In genomic region chr7:96331775-96332174, GRCh38 we compare ENCODE assay signal across 1 cellular context.
TF ChIP-seq lines count a peak whose summit lies in the region.

No MANE protein-coding gene starts in this region.

TF ChIP-seq in HepG2, 621 proteins besides CTCF, POLR2A, EP300 and RAD21 (continued from another document):
- TF ChIP-seq, protein P1, sequence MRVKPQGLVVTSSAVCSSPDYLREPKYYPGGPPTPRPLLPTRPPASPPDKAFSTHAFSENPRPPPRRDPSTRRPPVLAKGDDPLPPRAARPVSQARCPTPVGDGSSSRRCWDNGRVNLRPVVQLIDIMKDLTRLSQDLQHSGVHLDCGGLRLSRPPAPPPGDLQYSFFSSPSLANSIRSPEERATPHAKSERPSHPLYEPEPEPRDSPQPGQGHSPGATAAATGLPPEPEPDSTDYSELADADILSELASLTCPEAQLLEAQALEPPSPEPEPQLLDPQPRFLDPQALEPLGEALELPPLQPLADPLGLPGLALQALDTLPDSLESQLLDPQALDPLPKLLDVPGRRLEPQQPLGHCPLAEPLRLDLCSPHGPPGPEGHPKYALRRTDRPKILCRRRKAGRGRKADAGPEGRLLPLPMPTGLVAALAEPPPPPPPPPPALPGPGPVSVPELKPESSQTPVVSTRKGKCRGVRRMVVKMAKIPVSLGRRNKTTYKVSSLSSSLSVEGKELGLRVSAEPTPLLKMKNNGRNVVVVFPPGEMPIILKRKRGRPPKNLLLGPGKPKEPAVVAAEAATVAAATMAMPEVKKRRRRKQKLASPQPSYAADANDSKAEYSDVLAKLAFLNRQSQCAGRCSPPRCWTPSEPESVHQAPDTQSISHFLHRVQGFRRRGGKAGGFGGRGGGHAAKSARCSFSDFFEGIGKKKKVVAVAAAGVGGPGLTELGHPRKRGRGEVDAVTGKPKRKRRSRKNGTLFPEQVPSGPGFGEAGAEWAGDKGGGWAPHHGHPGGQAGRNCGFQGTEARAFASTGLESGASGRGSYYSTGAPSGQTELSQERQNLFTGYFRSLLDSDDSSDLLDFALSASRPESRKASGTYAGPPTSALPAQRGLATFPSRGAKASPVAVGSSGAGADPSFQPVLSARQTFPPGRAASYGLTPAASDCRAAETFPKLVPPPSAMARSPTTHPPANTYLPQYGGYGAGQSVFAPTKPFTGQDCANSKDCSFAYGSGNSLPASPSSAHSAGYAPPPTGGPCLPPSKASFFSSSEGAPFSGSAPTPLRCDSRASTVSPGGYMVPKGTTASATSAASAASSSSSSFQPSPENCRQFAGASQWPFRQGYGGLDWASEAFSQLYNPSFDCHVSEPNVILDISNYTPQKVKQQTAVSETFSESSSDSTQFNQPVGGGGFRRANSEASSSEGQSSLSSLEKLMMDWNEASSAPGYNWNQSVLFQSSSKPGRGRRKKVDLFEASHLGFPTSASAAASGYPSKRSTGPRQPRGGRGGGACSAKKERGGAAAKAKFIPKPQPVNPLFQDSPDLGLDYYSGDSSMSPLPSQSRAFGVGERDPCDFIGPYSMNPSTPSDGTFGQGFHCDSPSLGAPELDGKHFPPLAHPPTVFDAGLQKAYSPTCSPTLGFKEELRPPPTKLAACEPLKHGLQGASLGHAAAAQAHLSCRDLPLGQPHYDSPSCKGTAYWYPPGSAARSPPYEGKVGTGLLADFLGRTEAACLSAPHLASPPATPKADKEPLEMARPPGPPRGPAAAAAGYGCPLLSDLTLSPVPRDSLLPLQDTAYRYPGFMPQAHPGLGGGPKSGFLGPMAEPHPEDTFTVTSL (CRISPR knock-in tag; IDR thresholded peaks at IDR 0.05; ENCODE audit: borderline replicate concordance) = no peak
- TF ChIP-seq, protein P2, sequence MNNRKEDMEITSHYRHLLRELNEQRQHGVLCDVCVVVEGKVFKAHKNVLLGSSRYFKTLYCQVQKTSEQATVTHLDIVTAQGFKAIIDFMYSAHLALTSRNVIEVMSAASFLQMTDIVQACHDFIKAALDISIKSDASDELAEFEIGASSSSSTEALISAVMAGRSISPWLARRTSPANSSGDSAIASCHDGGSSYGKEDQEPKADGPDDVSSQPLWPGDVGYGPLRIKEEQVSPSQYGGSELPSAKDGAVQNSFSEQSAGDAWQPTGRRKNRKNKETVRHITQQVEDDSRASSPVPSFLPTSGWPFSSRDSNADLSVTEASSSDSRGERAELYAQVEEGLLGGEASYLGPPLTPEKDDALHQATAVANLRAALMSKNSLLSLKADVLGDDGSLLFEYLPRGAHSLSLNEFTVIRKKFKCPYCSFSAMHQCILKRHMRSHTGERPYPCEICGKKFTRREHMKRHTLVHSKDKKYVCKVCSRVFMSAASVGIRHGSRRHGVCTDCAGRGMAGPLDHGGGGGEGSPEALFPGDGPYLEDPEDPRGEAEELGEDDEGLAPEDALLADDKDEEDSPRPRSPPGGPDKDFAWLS (CRISPR knock-in tag; IDR thresholded peaks at IDR 0.05; ENCODE audit: borderline replicate concordance) = no peak
- no peak for TF ChIP-seq ZNF766 (CRISPR knock-in tag; IDR thresholded peaks at IDR 0.05; ENCODE audit: borderline replicate concordance)
- no peak for TF ChIP-seq ZNF607 (CRISPR knock-in tag; IDR thresholded peaks at IDR 0.05; ENCODE audit: borderline replicate concordance)
TF ChIP-seq in HepG2: peak in this region for 5.
